ENCODE assay signal across 21 cellular contexts in the genomic region with DNA sequence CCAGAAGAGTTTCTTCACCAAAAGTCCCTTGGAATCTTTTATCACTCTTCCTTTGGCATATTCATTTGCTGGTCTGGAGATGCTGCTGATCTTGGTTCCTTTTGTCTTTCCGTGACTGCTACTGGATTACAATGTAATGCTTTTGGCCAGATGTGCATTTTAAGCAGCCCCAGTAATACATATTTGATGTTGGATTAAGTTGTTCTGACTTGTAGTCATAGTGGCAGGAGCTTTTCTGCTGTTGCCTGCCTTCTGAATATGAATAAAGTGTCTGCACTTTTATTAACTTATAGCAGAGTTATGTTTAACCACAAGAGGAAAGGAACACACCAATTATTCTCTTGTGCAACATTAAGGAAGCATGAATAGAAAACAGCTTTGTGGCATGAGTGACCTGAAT.
"Had no signal": no experiment of that assay in that cellular context is flagged by ENCODE, and none has a peak within 500 bp of the region (broad histone marks: within the 10 kb centered on the region; RNA-seq: fewer than 3 reads in every experiment).

No MANE protein-coding gene starts in this region.

- H3K4me2 ChIP-seq: hepatocyte had no signal

- H3K4me3 ChIP-seq: body of pancreas, cardiac muscle cell, hepatocyte, left ventricle myocardium inferior, ovary, prostate gland, right atrium auricular region, tibial artery had no signal

- H3K9me3 ChIP-seq: body of pancreas, left ventricle myocardium inferior, ovary, prostate gland, right atrium auricular region, tibial artery had no signal

- H2AFZ ChIP-seq: hepatocyte had no signal

- DNase-seq: activated CD4-positive, alpha-beta memory T cell treated with anti-CD3 and anti-CD28 coated beads for 36 hours; activated CD4-positive, alpha-beta T cell treated with anti-CD3 and anti-CD28 coated beads for 48 hours; activated effector memory CD4-positive, alpha-beta T cell treated with Interleukin-2 at 50 U/mL for 16 hours; activated naive CD4-positive, alpha-beta T cell treated with anti-CD3 and anti-CD28 coated beads for 36 hours; activated naive CD8-positive, alpha-beta T cell treated with anti-CD3 and anti-CD28 coated beads, Interleukin-2, amount 10 ng/mL, durations not matched to agents 7 days and 5 days; activated T-cell treated with anti-CD3 and anti-CD28 coated beads, Interleukin-2, amount 50 U/mL, for 72 hours; body of pancreas; effector CD4-positive, alpha-beta T cell; glutamatergic neuron; left ventricle myocardium inferior; natural killer cell; ovary; stimulated activated CD4-positive, alpha-beta T cell treated with anti-CD3 and anti-CD28 coated beads, Interleukin-1b, Interleukin-23, amount 100 ng/mL, for 48 hours; stimulated activated naive CD8-positive, alpha-beta T cell treated with anti-CD3 and anti-CD28 coated beads, Interleukin-15, amount 100 ng/mL, for 72 hours; T-helper 17 cell; tibial artery had no signal

- H3K36me3 ChIP-seq: cardiac muscle cell, left ventricle myocardium inferior, ovary, prostate gland, right atrium auricular region, tibial artery had no signal

- H3K27me3 ChIP-seq: body of pancreas, cardiac muscle cell, hepatocyte, ovary, right atrium auricular region, tibial artery had no signal

- ATAC-seq: activated T-cell treated with anti-CD3 and anti-CD28 coated beads, Interleukin-2, amount 50 U/mL, for 72 hours; body of pancreas; natural killer cell; stimulated activated effector memory CD8-positive, alpha-beta T cell treated with anti-CD3 and anti-CD28 coated beads, Interleukin-12 subunit alpha, Interleukin-12 subunit beta, amount 100 ng/mL, for 72 hours; stimulated activated naive CD8-positive, alpha-beta T cell treated with anti-CD3 and anti-CD28 coated beads, Interleukin-15, amount 100 ng/mL, for 72 hours; T-helper 17 cell had no signal

- H3K27ac ChIP-seq: body of pancreas, cardiac muscle cell, hepatocyte, left ventricle myocardium inferior, ovary, prostate gland, right atrium auricular region, tibial artery had no signal

- H3K4me1 ChIP-seq: body of pancreas, left ventricle myocardium inferior, prostate gland, right atrium auricular region, tibial artery had no signal
